In genomic region chr16:88634994-88635670, GRCh38 we compare ENCODE assay signal across 9 cellular contexts. TPM values are rescaled to one million over a fixed set of nuclear protein-coding genes. Genes with fewer than 3 reads are reported as not detected.
DNase-seq lines count a peak whose midpoint lies in the region; ATAC-seq and TF ChIP-seq lines count a peak whose summit lies in the region.
"Had no signal": no experiment of that assay in that cellular context is flagged by ENCODE, and none has a peak within 500 bp of the region (broad histone marks: within the 10 kb centered on the region; RNA-seq: fewer than 3 reads in every experiment).

No MANE protein-coding gene starts in this region.

- H3K4me3 Mint-ChIP-seq in activated CD8-positive, alpha-beta T cell treated with anti-CD3 and anti-CD28 coated beads for 36 hours, result peak overlapping the region; percentile 66

- H3K27me3 Mint-ChIP-seq in activated CD8-positive, alpha-beta T cell treated with anti-CD3 and anti-CD28 coated beads for 36 hours, result peaks cover 16% of the 10 kb centered on the region

- peaks cover 0 to 22% of the 10 kb centered on the region in 2 donors for H3K36me3 ChIP-seq in vagina

- H3K9me3 Mint-ChIP-seq in activated CD8-positive, alpha-beta T cell treated with anti-CD3 and anti-CD28 coated beads for 36 hours, result no peaks in the 10 kb centered on the region

- H3K4me3 ChIP-seq in right cardiac atrium (ENCODE audit: low read length) (peak overlapping the region; percentile 34), iPS-18c (ENCODE audit: insufficient read depth, low read depth, low read length) (peak overlapping the region; percentile 77), vagina (peak overlapping the region; percentile 39 to 43)

- H3K9me3 ChIP-seq in right cardiac atrium (ENCODE audit: control insufficient read depth, low read length), result no peaks in the 10 kb centered on the region
- H3K9me3 ChIP-seq in iPS-18c (ENCODE audit: control insufficient read depth, insufficient read depth, low read length), result no peaks in the 10 kb centered on the region
- H3K9me3 ChIP-seq in vagina, result no peaks in the 10 kb centered on the region

- H3K27me3 ChIP-seq in right cardiac atrium (ENCODE audit: control insufficient read depth, insufficient read depth) (no peaks in the 10 kb centered on the region), vagina (peaks cover 12% of the 10 kb centered on the region)

- H3K36me3 Mint-ChIP-seq in activated CD8-positive, alpha-beta T cell treated with anti-CD3 and anti-CD28 coated beads for 36 hours (ENCODE audit: low read depth), result peaks cover 5% of the 10 kb centered on the region

- H3K27ac ChIP-seq in right cardiac atrium (ENCODE audit: low read length) (no peak overlapping the region), vagina (no peak overlapping the region)

- no peak for TF ChIP-seq POLR2A in vagina (IDR thresholded peaks at IDR 0.05)

- CTCF ChIA-PET in activated CD8-positive, alpha-beta T cell treated with anti-CD3 and anti-CD28 coated beads for 36 hours (lab: Charles Lee), result no interaction called here

- intact Hi-C loops in right cardiac atrium (cut with DNase I), result no loop called here
- intact Hi-C loops in left ventricle myocardium superior (cut with micrococcal nuclease), result no loop called here
- intact Hi-C loops in activated CD8-positive, alpha-beta T cell treated with anti-CD3 and anti-CD28 coated beads for 36 hours (cut with micrococcal nuclease), result no loop called here
- intact Hi-C loops in vagina (cut with DNase I), result no loop called here

- DNase-seq in right cardiac atrium (no peak), left ventricle myocardium superior (no peak), vagina (ENCODE audit: extremely low spot score in 2 of 2) (no peak), NCI-H524 (lab: John Stamatoyannopoulos, UW) (no peak)
- peak; percentile 37 for DNase-seq in activated CD8-positive, alpha-beta T cell treated with anti-CD3 and anti-CD28 coated beads for 36 hours

- H3K4me1 Mint-ChIP-seq in activated CD8-positive, alpha-beta T cell treated with anti-CD3 and anti-CD28 coated beads for 36 hours (ENCODE audit: low read depth), result peaks cover 39% of the 10 kb centered on the region

- peak overlapping the region; percentile 78 for H3K27ac Mint-ChIP-seq in activated CD8-positive, alpha-beta T cell treated with anti-CD3 and anti-CD28 coated beads for 36 hours

- H3K4me1 ChIP-seq in right cardiac atrium (ENCODE audit: control insufficient read depth, insufficient read depth, low read length) (peaks cover 3% of the 10 kb centered on the region), vagina (peaks cover 16% of the 10 kb centered on the region)

- no peak for ATAC-seq in right cardiac atrium
- no peak for ATAC-seq in left ventricle myocardium superior
- no peak for ATAC-seq in activated CD8-positive, alpha-beta T cell treated with anti-CD3 and anti-CD28 coated beads for 36 hours
- ATAC-seq in HG03280 (IDR thresholded peaks at IDR 0.05; ENCODE audit: unreplicated experiment), result no peak
- no peak for ATAC-seq in HG03045 (IDR thresholded peaks at IDR 0.05; ENCODE audit: unreplicated experiment)

- 48% methylated on average over 28 of the region's 28 CpGs for WGBS in right cardiac atrium

- TF ChIP-seq CTCF in activated CD8-positive, alpha-beta T cell treated with anti-CD3 and anti-CD28 coated beads for 36 hours (IDR thresholded peaks at IDR 0.05), result no peak
- no peak for TF ChIP-seq CTCF in vagina (IDR thresholded peaks at IDR 0.05)

- POLR2A ChIA-PET in activated CD8-positive, alpha-beta T cell treated with anti-CD3 and anti-CD28 coated beads for 36 hours (lab: Charles Lee), result interaction anchor here (2.5 kb wide), 1 partner anchor 65 kb away, joined by 14 read pairs; the partner anchor contains the start of gene ZC3H18

RNA-seq across cellular contexts. Expression of gene IL17C, which starts 3.2 kb away (rescaled TPM):
- total RNA-seq in right cardiac atrium, result not detected
- not detected for polyA plus RNA-seq in right cardiac atrium
- total RNA-seq in left ventricle myocardium superior, result not detected
- under 1 TPM in 1 of 2 experiments, not detected in 1; 0.31 TPM for total RNA-seq in activated CD8-positive, alpha-beta T cell treated with anti-CD3 and anti-CD28 coated beads for 36 hours
- not detected for total RNA-seq in vagina
- total RNA-seq: pulmonary artery endothelial cell had no signal

RNA-seq across cellular contexts. Expression of gene CYBA, which starts 15.7 kb away (rescaled TPM):
- total RNA-seq in right cardiac atrium (100 to 1,000 TPM in 1 of 4 donors, 10 to 100 TPM in 3; 53.9 to 101 (median 70.7) TPM), left ventricle myocardium superior (48.6 TPM), vagina (188 TPM)
- 84.2 TPM for polyA plus RNA-seq in right cardiac atrium
- 100 to 1,000 TPM; 230 to 236 TPM for total RNA-seq in activated CD8-positive, alpha-beta T cell treated with anti-CD3 and anti-CD28 coated beads for 36 hours

RNA-seq across cellular contexts. Expression of gene MVD, which starts 27.8 kb away (rescaled TPM):
- total RNA-seq in right cardiac atrium (10 to 100 TPM; 29.8 to 32.0 (median 31.2) TPM), left ventricle myocardium superior (23.9 TPM), vagina (33.1 TPM)
- polyA plus RNA-seq in right cardiac atrium, result 35.9 TPM
- total RNA-seq in activated CD8-positive, alpha-beta T cell treated with anti-CD3 and anti-CD28 coated beads for 36 hours, result 10 to 100 TPM; 83.1 to 89.9 TPM

RNA-seq across cellular contexts. Expression of gene SNAI3, which starts 51.2 kb away (rescaled TPM):
- 1 to 10 TPM in 3 of 4 donors, under 1 TPM in 1; 0.39 to 2.8 (median 1.6) TPM for total RNA-seq in right cardiac atrium
- 2.7 TPM for polyA plus RNA-seq in right cardiac atrium
- total RNA-seq in left ventricle myocardium superior, result 3.8 TPM
- 1 to 10 TPM; 5.2 to 5.3 TPM for total RNA-seq in activated CD8-positive, alpha-beta T cell treated with anti-CD3 and anti-CD28 coated beads for 36 hours
- total RNA-seq in vagina, result not detected
